ENCODE assay signal across 8 cellular contexts in the genomic region with DNA sequence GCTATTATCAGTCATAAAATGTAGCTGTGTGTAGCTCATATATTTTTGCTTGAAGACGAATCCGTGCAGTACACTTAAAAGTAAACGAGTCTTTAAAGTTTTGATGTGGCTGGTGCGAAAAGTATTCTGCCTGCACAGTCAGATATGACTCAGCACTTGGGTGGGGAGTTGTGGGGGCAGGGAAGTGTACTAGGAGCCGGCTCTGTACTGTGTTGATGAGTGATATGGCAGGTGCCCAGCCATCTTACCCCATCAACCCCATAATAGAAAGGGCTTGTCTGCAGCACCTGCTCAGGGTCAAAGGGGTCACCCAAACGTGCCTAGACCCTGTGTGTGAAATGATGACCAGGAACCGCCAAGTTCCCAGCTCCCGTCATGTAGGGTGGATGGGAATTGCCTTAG. TPM values are rescaled to one million over a fixed set of nuclear protein-coding genes. Genes with fewer than 3 reads are reported as not detected.
DNase-seq lines count a peak whose midpoint lies in the region; ATAC-seq and TF ChIP-seq lines count a peak whose summit lies in the region.

No MANE protein-coding gene starts in this region.

- peaks cover 0 to 33% (median 9%) of the 10 kb centered on the region in 9 donors for H3K36me3 ChIP-seq in heart right ventricle

- peaks cover 0 to 30% (median 15%) of the 10 kb centered on the region in 9 donors for H3K4me1 ChIP-seq in heart right ventricle

- ATAC-seq in GM19463 (IDR thresholded peaks at IDR 0.05; ENCODE audit: unreplicated experiment) = peak; percentile 86
- ATAC-seq in heart right ventricle = peak in 7 of 8 donors; percentile 59 to 85 (median 83)

- TF ChIP-seq CTCF in AG09309 (IDR thresholded peaks at IDR 0.05; ENCODE audit: control insufficient read depth, insufficient read depth, low read depth, low read length, missing control alignments) = no peak
- no peak for TF ChIP-seq CTCF in heart right ventricle (IDR thresholded peaks at IDR 0.05)

- H3K27ac ChIP-seq in heart right ventricle = no peak overlapping the region

- no peaks in the 10 kb centered on the region for H3K27me3 ChIP-seq in heart right ventricle

- no peaks in the 10 kb centered on the region for H3K9me3 ChIP-seq in heart right ventricle

- DNase-seq in AG09309 (ENCODE audit: low read depth) (peak; percentile 29), MV-4-11 (lab: John Stamatoyannopoulos, UW) (peak; percentile 35), activated T-cell treated with anti-CD3 and anti-CD28 coated beads for 48 hours (ENCODE audit: low read depth) (peak; percentile 63), heart right ventricle (peak; percentile 28 to 36), superior temporal gyrus (ENCODE audit: extremely low spot score) (no peak), NCI-H1436 (lab: John Stamatoyannopoulos, UW) (no peak)
- DNase-seq in stimulated activated CD8-positive, alpha-beta memory T cell treated with anti-CD3 and anti-CD28 coated beads, Interleukin-15, amount 100 ng/mL, for 48 hours (ENCODE audit: low read depth in 2 of 2) = peak; percentile 56 to 65

- H3K4me3 ChIP-seq in AG09309 (ENCODE audit: control insufficient read depth, low read depth, low read length) (no peak overlapping the region), heart right ventricle (no peak overlapping the region)

- 52 to 54% methylated on average over 8 of the region's 8 CpGs for WGBS in heart right ventricle, 2 donors

- intact Hi-C loops in heart right ventricle (cut with DNase I) = no loop called here

RNA-seq across cellular contexts. Expression of a gene that starts 47.8 kb away (rescaled TPM):
- total RNA-seq in heart right ventricle = 10 to 100 TPM in 1 of 10 donors, 1 to 10 TPM in 9; 1.9 to 14.5 (median 7.4) TPM
- polyA plus RNA-seq in heart right ventricle = 1 to 10 TPM; 1.4 to 1.7 TPM

Comparison
In these comparisons a context has a peak if more than half of its experiments do, and no peak if none do; other contexts are left out.
1. DNase-seq: peak in AG09309 (single experiment), MV-4-11 (single experiment), activated T-cell treated with anti-CD3 and anti-CD28 coated beads for 48 hours (single experiment), heart right ventricle (2 of 2) and stimulated activated CD8-positive, alpha-beta memory T cell treated with anti-CD3 and anti-CD28 coated beads, Interleukin-15, amount 100 ng/mL, for 48 hours (2 of 2); none in superior temporal gyrus (single experiment) and NCI-H1436 (single experiment).